ENCODE assay signal across 21 cellular contexts in the genomic region with DNA sequence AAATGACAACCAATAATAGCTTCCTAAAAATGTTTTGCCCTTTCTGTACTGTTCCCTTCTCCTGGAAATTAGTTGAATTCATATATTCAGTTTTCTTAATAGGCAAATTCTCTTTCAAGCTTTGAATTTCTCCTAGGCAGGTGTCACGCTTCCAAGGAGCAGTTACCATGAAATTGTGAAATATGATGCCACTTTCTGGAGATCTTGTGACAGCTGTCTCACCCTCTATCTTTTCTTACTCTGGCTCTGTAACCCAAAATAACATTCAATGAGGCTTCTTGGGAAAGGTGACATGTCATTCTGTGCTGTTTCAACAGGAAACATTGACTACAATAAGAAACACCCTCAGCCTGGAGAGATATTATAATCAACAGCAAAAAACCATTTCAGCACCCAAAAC.
DNase-seq lines count a peak whose midpoint lies in the region; ATAC-seq and TF ChIP-seq lines count a peak whose summit lies in the region.
"Had no signal": no experiment of that assay in that cellular context is flagged by ENCODE, and none has a peak within 500 bp of the region (broad histone marks: within the 10 kb centered on the region; RNA-seq: fewer than 3 reads in every experiment).

No MANE protein-coding gene starts in this region.

- no peak overlapping the region for H3K27ac ChIP-seq in parathyroid adenoma
- H3K27ac ChIP-seq: HL-60 had no signal

- H3K36me3 Mint-ChIP-seq in endothelial cell (ENCODE audit: low read depth, unreplicated experiment), result peaks cover 5% of the 10 kb centered on the region

- no peak overlapping the region for H3K4me3 ChIP-seq in parathyroid adenoma (ENCODE audit: low read depth, low read length)
- H3K4me3 ChIP-seq: GM23338 had no signal

- no peaks in the 10 kb centered on the region for H3K27me3 ChIP-seq in parathyroid adenoma (ENCODE audit: control insufficient read depth, insufficient read depth, low read length)

- no peaks in the 10 kb centered on the region for H3K9me3 Mint-ChIP-seq in endothelial cell (ENCODE audit: unreplicated experiment)

- peak; percentile 29 for DNase-seq in NCI-H510A treated with DMSO at 0.1 percent for 48 hours (lab: John Stamatoyannopoulos, UW)
- no peak for DNase-seq in NCI-H510A (lab: John Stamatoyannopoulos, UW)
- DNase-seq in NCI-H69 (lab: John Stamatoyannopoulos, UW), result peak; percentile 35
- no peak for DNase-seq in endothelial cell (ENCODE audit: low spot score)
- DNase-seq in NCI-H2029 (lab: John Stamatoyannopoulos, UW), result no peak
- DNase-seq: Calu3, H9, HFFc6, NCI-H1048, NCI-H1417 treated with DMSO at 0.1 percent for 48 hours, NCI-H1694 treated with DMSO at 0.1 percent for 48 hours, NCI-H2081 treated with DMSO at 0.1 percent for 48 hours, NCI-H226, NCI-H526, Right ventricle myocardium superior, RPMI8226, T-helper 1 cell had no signal

- no peak overlapping the region for H3K9ac ChIP-seq in parathyroid adenoma

- peaks cover 6% of the 10 kb centered on the region for H3K27me3 Mint-ChIP-seq in endothelial cell (ENCODE audit: unreplicated experiment)

- H3K4me1 ChIP-seq in parathyroid adenoma, result peaks cover 3% of the 10 kb centered on the region

- H3K4me1 Mint-ChIP-seq in endothelial cell (ENCODE audit: unreplicated experiment), result no peaks in the 10 kb centered on the region
- H3K4me1 Mint-ChIP-seq: GM23338, H9 had no signal

- TF ChIP-seq CTCF in parathyroid adenoma (IDR thresholded peaks at IDR 0.05), result no peak
- no peak for TF ChIP-seq CTCF in endothelial cell (IDR thresholded peaks at IDR 0.05; ENCODE audit: unreplicated experiment)

- H3K36me3 ChIP-seq in parathyroid adenoma (ENCODE audit: control insufficient read depth, insufficient read depth, low read length), result no peaks in the 10 kb centered on the region

- no peak overlapping the region for H3K27ac Mint-ChIP-seq in endothelial cell (ENCODE audit: unreplicated experiment)
- H3K27ac Mint-ChIP-seq: GM23338, H9, HFFc6 had no signal

- no peaks in the 10 kb centered on the region for H3K9me3 ChIP-seq in parathyroid adenoma (ENCODE audit: control insufficient read depth, low read length)

- H3K79me2 ChIP-seq in parathyroid adenoma, result no peaks in the 10 kb centered on the region

- H3K4me3 Mint-ChIP-seq in endothelial cell (ENCODE audit: unreplicated experiment), result no peak overlapping the region
- H3K4me3 Mint-ChIP-seq: GM23338, H9, HFFc6 had no signal

- no peak for ATAC-seq in GM21786 (IDR thresholded peaks at IDR 0.05; ENCODE audit: unreplicated experiment)
- ATAC-seq: GM23338 had no signal

- H2AFZ ChIP-seq in parathyroid adenoma, result no peak overlapping the region
- H2AFZ ChIP-seq: GM23338 had no signal

- peak overlapping the region; percentile 47 for H3K4me2 ChIP-seq in parathyroid adenoma (ENCODE audit: low read length)
- H3K4me2 ChIP-seq: GM23338 had no signal

Comparison
In these comparisons a context has a peak if more than half of its experiments do, and no peak if none do; other contexts are left out.
1. DNase-seq: peak in NCI-H510A treated with DMSO at 0.1 percent for 48 hours (single experiment) and NCI-H69 (single experiment); none in NCI-H510A (single experiment), endothelial cell (single experiment) and NCI-H2029 (single experiment).